Comparison of ENCODE assay signal across 17 cellular contexts in genomic region chr19:31073485-31074221, GRCh38.
DNase-seq lines count a peak whose midpoint lies in the region; ATAC-seq and TF ChIP-seq lines count a peak whose summit lies in the region.
"Had no signal": no experiment of that assay in that cellular context is flagged by ENCODE, and none has a peak within 500 bp of the region (broad histone marks: within the 10 kb centered on the region; RNA-seq: fewer than 3 reads in every experiment).

No MANE protein-coding gene starts in this region.

- POLR2A ChIA-PET in HEK293 (lab: Yijun Ruan, JAX): no interaction called here

- no peaks in the 10 kb centered on the region for H3K36me3 Mint-ChIP-seq in nephron (ENCODE audit: low read depth)
- H3K36me3 Mint-ChIP-seq: CD4-positive, alpha-beta memory T cell had no signal

- in situ Hi-C loops in gastrocnemius medialis (cut with MboI; ENCODE audit: low sequenced_read_pairs in 4 of 4): no loop called here

- WGBS in thyroid gland, 2 donors: 25 to 27% methylated on average over 9 of the region's 9 CpGs

- H3K4me3 Mint-ChIP-seq in nephron: peak overlapping the region; percentile 7 to 17 (median 11)
- H3K4me3 Mint-ChIP-seq: CD4-positive, alpha-beta memory T cell had no signal

- TF ChIP-seq CTCF in HEK293 (tag by site-specific recombination; IDR thresholded peaks at IDR 0.05) (no peak), nephron (IDR thresholded peaks at IDR 0.05; ENCODE audit: unreplicated experiment in 3 of 3) (no peak), thyroid gland (IDR thresholded peaks at IDR 0.05) (no peak), gastrocnemius medialis (IDR thresholded peaks at IDR 0.05 in 4 of 5, conservative IDR thresholded peaks at IDR 0.05 in 1 of 5) (no peak), omental fat pad (IDR thresholded peaks at IDR 0.05) (no peak)

- H3K9me3 ChIP-seq in HEK293 (ENCODE audit: control insufficient read depth, insufficient read depth, low read depth, low read length): no peaks in the 10 kb centered on the region
- H3K9me3 ChIP-seq in thyroid gland: no peaks in the 10 kb centered on the region
- no peaks in the 10 kb centered on the region for H3K9me3 ChIP-seq in gastrocnemius medialis
- H3K9me3 ChIP-seq: BLaER1 had no signal

- intact Hi-C loops in thyroid gland (cut with DNase I): no loop called here
- intact Hi-C loops in gastrocnemius medialis (cut with DNase I; ENCODE audit: low total_unique reads): no loop called here

- H3K36me3 ChIP-seq in HEK293 (ENCODE audit: control insufficient read depth in 2 of 2, insufficient read depth in 1 of 2, low read length in 2 of 2): no peaks in the 10 kb centered on the region
- H3K36me3 ChIP-seq in thyroid gland: no peaks in the 10 kb centered on the region
- H3K36me3 ChIP-seq in gastrocnemius medialis: no peaks in the 10 kb centered on the region
- H3K36me3 ChIP-seq: BLaER1 had no signal

- ATAC-seq in gastrocnemius medialis (no peak), omental fat pad (ENCODE audit: low FRiP score) (no peak), HG03039 (IDR thresholded peaks at IDR 0.05; ENCODE audit: unreplicated experiment) (no peak)

- peaks cover 67% of the 10 kb centered on the region for H3K4me1 Mint-ChIP-seq in nephron
- H3K4me1 Mint-ChIP-seq: CD4-positive, alpha-beta memory T cell had no signal

- H3K9me3 Mint-ChIP-seq in nephron: no peaks in the 10 kb centered on the region
- H3K9me3 Mint-ChIP-seq: CD4-positive, alpha-beta memory T cell had no signal

- no peak for DNase-seq in caudate nucleus (lab: John Stamatoyannopoulos, UW)
- DNase-seq in thyroid gland: peak in 1 of 2 donors; percentile 30
- no peak for DNase-seq in gastrocnemius medialis
- no peak for DNase-seq in omental fat pad (ENCODE audit: low spot score)
- DNase-seq: CD4-positive, alpha-beta memory T cell; DMS153; GDM1; NCI-H1105 treated with DMSO at 0.1 percent for 48 hours; NCI-H1694; NCI-H2081 treated with DMSO at 0.1 percent for 48 hours; NCI-H748 treated with DMSO at 0.1 percent for 48 hours; NK-92 treated with Interleukin-12 subunit alpha and Interleukin-12 subunit beta, amount 100 ng/mL, for 24 hours; Right ventricle myocardium superior had no signal

- no peaks in the 10 kb centered on the region for H3K27me3 Mint-ChIP-seq in nephron (ENCODE audit: low read depth)

- no peak for TF ChIP-seq POLR2A in thyroid gland (IDR thresholded peaks at IDR 0.05)
- no peak for TF ChIP-seq POLR2A in gastrocnemius medialis (IDR thresholded peaks at IDR 0.05)

- H3K27ac ChIP-seq in HEK293 (ENCODE audit: extremely low read depth, low read depth, low read length): no peak overlapping the region
- peak overlapping the region; percentile 19 for H3K27ac ChIP-seq in caudate nucleus (ENCODE audit: low read depth, low read length)
- H3K27ac ChIP-seq in thyroid gland: peak overlapping the region in 2 of 3 donors; percentile 68 to 98
- H3K27ac ChIP-seq in gastrocnemius medialis: no peak overlapping the region
- H3K27ac ChIP-seq: BLaER1 had no signal

- peak overlapping the region; percentile 68 to 82 (median 74) for H3K27ac Mint-ChIP-seq in nephron
- H3K27ac Mint-ChIP-seq: CD4-positive, alpha-beta memory T cell had no signal

- H3K4me3 ChIP-seq in HEK293 (ENCODE audit: low read depth, low read length): no peak overlapping the region
- H3K4me3 ChIP-seq in thyroid gland (replicated peaks in 1 of 3): no peak overlapping the region
- no peak overlapping the region for H3K4me3 ChIP-seq in gastrocnemius medialis
- H3K4me3 ChIP-seq: BLaER1 had no signal

- CTCF ChIA-PET in HEK293 (lab: Yijun Ruan, JAX): interaction anchor here (0.7 to 1.7 kb wide), 2 partner anchors 19 to 21 kb away, joined by 3 to 4 read pairs; no protein-coding TSS in a partner anchor

- H3K4me1 ChIP-seq in HEK293 (ENCODE audit: control insufficient read depth, insufficient read depth, low read length): peaks cover 7% of the 10 kb centered on the region; the same call in 1 of the 2 replicates
- peaks cover 55 to 59% of the 10 kb centered on the region in 2 donors for H3K4me1 ChIP-seq in thyroid gland
- H3K4me1 ChIP-seq in gastrocnemius medialis: no peaks in the 10 kb centered on the region
- H3K4me1 ChIP-seq: BLaER1 had no signal

- H3K27me3 ChIP-seq in thyroid gland: no peaks in the 10 kb centered on the region
- H3K27me3 ChIP-seq in gastrocnemius medialis: peaks cover 0 to 6% (median 0%) of the 10 kb centered on the region in 3 donors
- H3K27me3 ChIP-seq: BLaER1 had no signal

TF ChIP-seq in HEK293, 187 proteins besides CTCF, POLR2A, EP300 and RAD21:
- TF ChIP-seq ZNF521 (tag by site-specific recombination; IDR thresholded peaks at IDR 0.05) (peak; percentile 81; the same call in 1 of the 2 replicates), ZNF248 (tag by site-specific recombination; IDR thresholded peaks at IDR 0.05) (0 out of 2 replicates have a peak, but pooled peaks have one; percentile 45), ZNF544 (tag by site-specific recombination; IDR thresholded peaks at IDR 0.05) (peak; percentile 81), ZNF239 (tag by site-specific recombination; IDR thresholded peaks at IDR 0.05) (no peak), PRDM1 (tag by site-specific recombination; IDR thresholded peaks at IDR 0.05) (peak; percentile 99), ZSCAN4 (tag by site-specific recombination; IDR thresholded peaks at IDR 0.05) (no peak), ZNF776 (tag by site-specific recombination; IDR thresholded peaks at IDR 0.05; ENCODE audit: borderline replicate concordance) (peak; percentile 80; the same call in 1 of the 2 replicates), BCL6B (tag by site-specific recombination; IDR thresholded peaks at IDR 0.05) (peak; percentile 35; the same call in 1 of the 2 replicates), SALL2 (tag by site-specific recombination; IDR thresholded peaks at IDR 0.05; ENCODE audit: borderline replicate concordance) (0 out of 2 replicates have a peak, but pooled peaks have one; percentile 45), ZNF473 (tag by site-specific recombination; IDR thresholded peaks at IDR 0.05) (0 out of 2 replicates have a peak, but pooled peaks have one; percentile 80), ZNF341 (tag by site-specific recombination; IDR thresholded peaks at IDR 0.05; ENCODE audit: low read depth) (no peak), ZNF366 (tag by site-specific recombination; conservative IDR thresholded peaks at IDR 0.05) (peak; percentile 98), ZNF670 (tag by site-specific recombination; IDR thresholded peaks at IDR 0.05; ENCODE audit: low read depth) (0 out of 2 replicates have a peak, but pooled peaks have one; percentile 52), ZNF311 (tag by site-specific recombination; IDR thresholded peaks at IDR 0.05; ENCODE audit: borderline replicate concordance) (0 out of 2 replicates have a peak, but pooled peaks have one; percentile 40), ZNF571 (tag by site-specific recombination; IDR thresholded peaks at IDR 0.05) (peak; percentile 83; the same call in 1 of the 2 replicates), ZNF175 (tag by site-specific recombination; IDR thresholded peaks at IDR 0.05) (no peak), SETDB1 (IDR thresholded peaks at IDR 0.05; ENCODE audit: insufficient read length, low read length) (no peak)

Comparison
In these comparisons a context has a peak if more than half of its experiments do, and no peak if none do; other contexts are left out.
1. H3K27ac ChIP-seq: peak in caudate nucleus (single experiment) and thyroid gland (2 of 3); none in HEK293 (single experiment) and gastrocnemius medialis (0 of 4).